Comparison of ENCODE assay signal across 8 cellular contexts in genomic region chr19:3175761-3176714, GRCh38. TPM values are rescaled to one million over a fixed set of nuclear protein-coding genes. Genes with fewer than 3 reads are reported as not detected.
DNase-seq lines count a peak whose midpoint lies in the region; ATAC-seq, FAIRE-seq and TF ChIP-seq lines count a peak whose summit lies in the region.

No MANE protein-coding gene starts in this region.

- DNase-seq in GM12864 (ENCODE audit: low read depth) (no peak), NCI-H2171 (lab: John Stamatoyannopoulos, UW) (peak; percentile 52), renal cortical epithelial cell (ENCODE audit: low read depth) (peak; percentile 90), UCSD-AML1 (lab: John Stamatoyannopoulos, UW; ENCODE audit: unreplicated experiment) (no peak), frontal cortex (ENCODE audit: low spot score in 2 of 2) (no peak)
- peak in 1 of 2 donors; percentile 50 for DNase-seq in central memory CD8-positive, alpha-beta T cell (ENCODE audit: low spot score in 2 of 2)

- ATAC-seq in central memory CD8-positive, alpha-beta T cell (replicated peaks; ENCODE audit: extremely low read depth, poor library complexity, severe bottlenecking), result no peak
- ATAC-seq in HG03457 (IDR thresholded peaks at IDR 0.05; ENCODE audit: unreplicated experiment) (no peak), HG02885 (IDR thresholded peaks at IDR 0.05; ENCODE audit: poor library complexity, unreplicated experiment) (no peak)

- peaks cover 27% of the 10 kb centered on the region for H3K36me3 Mint-ChIP-seq in central memory CD8-positive, alpha-beta T cell (ENCODE audit: insufficient read depth)

- TF ChIP-seq CTCF in GM12864 (IDR thresholded peaks at IDR 0.05; ENCODE audit: low read depth, low read length, missing control alignments), result no peak

- no peak for FAIRE-seq in frontal cortex (lab: Jason Lieb, UNC)

- no peaks in the 10 kb centered on the region for H3K9me3 Mint-ChIP-seq in central memory CD8-positive, alpha-beta T cell

- peak overlapping the region; percentile 98 for H3K27ac Mint-ChIP-seq in central memory CD8-positive, alpha-beta T cell (ENCODE audit: low read depth)

- H3K4me3 ChIP-seq in GM12864 (ENCODE audit: low read depth, low read length), result peak overlapping the region; percentile 14; the same call in 1 of the 2 replicates

- peaks cover 26% of the 10 kb centered on the region for H3K4me1 Mint-ChIP-seq in central memory CD8-positive, alpha-beta T cell

- H3K27me3 Mint-ChIP-seq in central memory CD8-positive, alpha-beta T cell, result no peaks in the 10 kb centered on the region

- peak overlapping the region; percentile 86 for H3K4me3 Mint-ChIP-seq in central memory CD8-positive, alpha-beta T cell

RNA-seq across cellular contexts. Expression of gene S1PR4, which starts 2.5 kb away (rescaled TPM):
- total RNA-seq in renal cortical epithelial cell, result 0.10 TPM in 1 of 2 replicates, not detected in the other
- total RNA-seq in frontal cortex, result 0.41 TPM

RNA-seq across cellular contexts. Expression of gene NCLN, which starts 9.7 kb away (rescaled TPM):
- total RNA-seq in renal cortical epithelial cell (39.4 and 72.6 TPM in 2 replicates), frontal cortex (13.9 TPM)

RNA-seq across cellular contexts. Expression of gene GNA15, which starts 40.2 kb away (rescaled TPM):
- total RNA-seq in renal cortical epithelial cell, result 2.1 TPM in 1 of 2 replicates, not detected in the other
- total RNA-seq in frontal cortex, result 0.82 TPM

RNA-seq across cellular contexts. Expression of gene CELF5, which starts 48.4 kb away (rescaled TPM):
- total RNA-seq in renal cortical epithelial cell (0.20 TPM in 1 of 2 replicates, not detected in the other), frontal cortex (50.1 TPM)

Comparison
In these comparisons a context has a peak if more than half of its experiments do, and no peak if none do; other contexts are left out.
1. DNase-seq: peak in NCI-H2171 (single experiment) and renal cortical epithelial cell (single experiment); none in GM12864 (single experiment), UCSD-AML1 (single experiment) and frontal cortex (0 of 2).